ENCODE assay signal across 1 cellular context in the genomic region with DNA sequence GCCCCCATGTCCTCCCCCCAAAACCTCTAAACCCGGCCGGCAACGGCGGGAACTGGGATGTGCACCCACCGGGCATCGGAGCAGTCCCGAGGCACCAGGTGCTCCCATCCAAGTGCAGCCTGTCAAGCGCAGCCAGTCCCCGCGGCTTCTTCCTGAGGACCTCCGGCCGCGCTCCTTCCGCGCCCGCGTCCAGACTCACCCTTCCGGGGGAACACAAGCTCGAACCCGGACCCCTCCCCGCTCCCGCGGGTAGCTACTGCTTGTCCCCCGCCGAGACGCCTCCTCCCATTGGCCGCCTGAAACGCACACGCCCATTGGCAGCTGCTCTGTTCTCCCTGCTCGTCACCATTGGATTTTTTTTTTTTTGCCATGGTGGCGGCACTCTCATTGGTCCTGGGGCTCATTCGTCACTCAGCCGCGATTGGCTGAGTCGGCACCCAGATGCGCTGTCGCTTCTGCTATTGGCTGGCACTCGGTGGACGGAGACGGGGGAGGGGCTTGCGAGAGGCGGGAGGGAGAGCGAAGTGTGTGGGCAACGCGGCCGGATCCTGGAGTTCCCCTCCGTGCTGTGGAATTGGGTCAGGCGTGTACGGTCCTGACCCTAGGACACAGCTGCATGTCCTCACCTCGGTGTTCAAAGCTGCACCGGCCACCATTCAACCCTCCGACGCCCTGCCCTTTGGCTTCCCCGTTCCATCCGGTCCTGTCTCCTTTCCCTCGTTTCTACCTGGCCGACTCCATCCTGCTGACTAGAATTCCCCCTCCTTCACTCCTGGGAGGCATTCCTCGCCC.
TF ChIP-seq lines count a peak whose summit lies in the region.

Gene TYK2, minus strand, starts transcription at position 262 of the 792 bp plus-strand sequence. CDS start 2,166 bp downstream, outside the sequence.

TF ChIP-seq in K562, 482 proteins besides CTCF, POLR2A, EP300 and RAD21 (continued from another document and continues in another):
- TF ChIP-seq ESRRB (CRISPR knock-in tag; IDR thresholded peaks at IDR 0.05; ENCODE audit: borderline replicate concordance) = no peak
- TF ChIP-seq ETV6 (IDR thresholded peaks at IDR 0.05; ENCODE audit: borderline replicate concordance in 1 of 2, low read depth in 2 of 2, low read length in 1 of 2) = no peak
- TF ChIP-seq ETV6 (CRISPR knock-in tag; IDR thresholded peaks at IDR 0.05; ENCODE audit: borderline replicate concordance) = no peak
- TF ChIP-seq ZNF253 (CRISPR knock-in tag; conservative IDR thresholded peaks at IDR 0.05) = no peak
- no peak for TF ChIP-seq DLX4 (CRISPR knock-in tag; IDR thresholded peaks at IDR 0.05)
- TF ChIP-seq MCM7 (IDR thresholded peaks at IDR 0.05) = no peak
- TF ChIP-seq NCOA6 (IDR thresholded peaks at IDR 0.05) = no peak
- peak; percentile 71 for TF ChIP-seq TAF1 (IDR thresholded peaks at IDR 0.05; ENCODE audit: control insufficient read depth, extremely low read depth, insufficient read depth, low read length, severe bottlenecking)
- no peak for TF ChIP-seq HEY1 (CRISPR knock-in tag; IDR thresholded peaks at IDR 0.05; ENCODE audit: borderline replicate concordance)
- TF ChIP-seq E4F1 (CRISPR knock-in tag; IDR thresholded peaks at IDR 0.05; ENCODE audit: borderline replicate concordance) = no peak
- TF ChIP-seq, protein P1, sequence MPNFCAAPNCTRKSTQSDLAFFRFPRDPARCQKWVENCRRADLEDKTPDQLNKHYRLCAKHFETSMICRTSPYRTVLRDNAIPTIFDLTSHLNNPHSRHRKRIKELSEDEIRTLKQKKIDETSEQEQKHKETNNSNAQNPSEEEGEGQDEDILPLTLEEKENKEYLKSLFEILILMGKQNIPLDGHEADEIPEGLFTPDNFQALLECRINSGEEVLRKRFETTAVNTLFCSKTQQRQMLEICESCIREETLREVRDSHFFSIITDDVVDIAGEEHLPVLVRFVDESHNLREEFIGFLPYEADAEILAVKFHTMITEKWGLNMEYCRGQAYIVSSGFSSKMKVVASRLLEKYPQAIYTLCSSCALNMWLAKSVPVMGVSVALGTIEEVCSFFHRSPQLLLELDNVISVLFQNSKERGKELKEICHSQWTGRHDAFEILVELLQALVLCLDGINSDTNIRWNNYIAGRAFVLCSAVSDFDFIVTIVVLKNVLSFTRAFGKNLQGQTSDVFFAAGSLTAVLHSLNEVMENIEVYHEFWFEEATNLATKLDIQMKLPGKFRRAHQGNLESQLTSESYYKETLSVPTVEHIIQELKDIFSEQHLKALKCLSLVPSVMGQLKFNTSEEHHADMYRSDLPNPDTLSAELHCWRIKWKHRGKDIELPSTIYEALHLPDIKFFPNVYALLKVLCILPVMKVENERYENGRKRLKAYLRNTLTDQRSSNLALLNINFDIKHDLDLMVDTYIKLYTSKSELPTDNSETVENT (CRISPR knock-in tag; IDR thresholded peaks at IDR 0.05) = peak; percentile 83; the same call in 1 of the 2 replicates
- no peak; the same call in 1 of the 2 replicates for TF ChIP-seq TOE1 (IDR thresholded peaks at IDR 0.05; ENCODE audit: borderline replicate concordance)
- no peak for TF ChIP-seq TOE1 (CRISPR knock-in tag; IDR thresholded peaks at IDR 0.05; ENCODE audit: borderline replicate concordance, low read depth)
- no peak for TF ChIP-seq ZNF212 (CRISPR knock-in tag; IDR thresholded peaks at IDR 0.05)
- TF ChIP-seq, protein P2, sequence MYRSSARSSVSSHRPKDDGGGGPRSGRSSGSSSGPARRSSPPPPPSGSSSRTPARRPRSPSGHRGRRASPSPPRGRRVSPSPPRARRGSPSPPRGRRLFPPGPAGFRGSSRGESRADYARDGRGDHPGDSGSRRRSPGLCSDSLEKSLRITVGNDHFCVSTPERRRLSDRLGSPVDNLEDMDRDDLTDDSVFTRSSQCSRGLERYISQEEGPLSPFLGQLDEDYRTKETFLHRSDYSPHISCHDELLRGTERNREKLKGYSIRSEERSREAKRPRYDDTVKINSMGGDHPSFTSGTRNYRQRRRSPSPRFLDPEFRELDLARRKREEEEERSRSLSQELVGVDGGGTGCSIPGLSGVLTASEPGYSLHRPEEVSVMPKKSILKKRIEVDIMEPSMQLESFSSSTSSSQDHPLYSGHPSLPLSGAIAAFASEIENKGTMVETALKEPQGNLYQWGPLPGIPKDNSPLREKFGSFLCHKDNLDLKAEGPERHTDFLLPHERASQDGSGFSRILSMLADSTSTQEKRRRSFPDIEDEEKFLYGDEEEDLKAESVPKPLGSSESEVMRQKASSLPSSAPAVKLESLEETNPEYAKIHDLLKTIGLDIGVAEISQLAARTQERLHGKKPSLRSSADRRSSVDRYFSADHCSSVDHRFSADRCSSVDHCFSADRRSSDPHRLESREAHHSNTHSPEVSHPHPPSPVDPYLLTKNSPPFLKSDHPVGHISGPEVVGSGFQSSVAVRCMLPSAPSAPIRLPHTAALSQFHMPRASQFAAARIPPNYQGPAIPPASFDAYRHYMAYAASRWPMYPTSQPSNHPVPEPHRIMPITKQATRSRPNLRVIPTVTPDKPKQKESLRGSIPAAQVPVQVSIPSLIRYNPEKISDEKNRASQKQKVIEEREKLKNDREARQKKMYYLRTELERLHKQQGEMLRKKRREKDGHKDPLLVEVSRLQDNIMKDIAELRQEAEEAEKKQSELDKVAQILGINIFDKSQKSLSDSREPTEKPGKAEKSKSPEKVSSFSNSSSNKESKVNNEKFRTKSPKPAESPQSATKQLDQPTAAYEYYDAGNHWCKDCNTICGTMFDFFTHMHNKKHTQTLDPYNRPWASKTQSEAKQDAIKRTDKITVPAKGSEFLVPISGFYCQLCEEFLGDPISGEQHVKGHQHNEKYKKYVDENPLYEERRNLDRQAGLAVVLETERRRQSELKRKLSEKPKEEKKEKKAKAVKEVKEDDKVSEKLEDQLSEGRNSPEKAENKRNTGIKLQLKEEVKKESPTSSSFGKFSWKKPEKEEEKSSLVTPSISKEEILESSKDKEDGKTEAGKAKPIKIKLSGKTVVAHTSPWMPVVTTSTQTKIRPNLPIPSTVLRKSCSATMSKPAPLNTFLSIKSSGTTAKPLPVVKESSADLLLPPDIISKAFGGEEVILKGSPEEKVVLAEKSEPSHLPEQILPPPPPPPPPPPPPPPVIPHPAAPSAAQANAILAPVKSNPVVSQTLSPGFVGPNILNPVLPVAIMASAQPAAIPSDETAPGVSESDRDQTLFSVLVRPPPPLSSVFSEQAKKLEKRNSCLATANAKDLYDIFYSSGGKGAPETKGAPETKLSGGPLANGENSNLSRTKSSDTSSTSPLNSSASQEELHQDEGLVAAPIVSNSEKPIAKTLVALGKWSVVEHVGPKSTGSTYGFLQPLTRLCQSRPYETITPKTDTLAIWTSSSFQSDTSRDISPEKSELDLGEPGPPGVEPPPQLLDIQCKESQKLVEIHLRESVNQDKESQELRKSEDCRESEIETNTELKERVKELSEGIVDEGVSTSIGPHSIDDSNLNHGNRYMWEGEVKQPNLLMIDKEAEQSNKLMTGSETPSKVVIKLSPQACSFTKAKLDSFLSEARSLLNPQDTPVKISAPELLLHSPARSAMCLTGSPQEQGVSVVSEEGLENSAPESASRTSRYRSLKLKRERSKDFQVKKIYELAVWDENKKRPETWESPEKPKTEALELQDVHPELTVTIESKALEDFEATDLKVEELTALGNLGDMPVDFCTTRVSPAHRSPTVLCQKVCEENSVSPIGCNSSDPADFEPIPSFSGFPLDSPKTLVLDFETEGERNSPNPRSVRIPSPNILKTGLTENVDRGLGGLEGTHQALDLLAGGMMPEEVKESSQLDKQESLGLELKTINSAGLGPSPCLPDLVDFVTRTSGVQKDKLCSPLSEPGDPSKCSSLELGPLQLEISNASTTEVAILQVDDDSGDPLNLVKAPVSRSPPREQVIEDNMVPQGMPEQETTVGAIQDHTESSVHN (IDR thresholded peaks at IDR 0.05; ENCODE audit: borderline replicate concordance in 1 of 2, low read depth in 1 of 2) = no peak
- TF ChIP-seq PPARD (CRISPR knock-in tag; IDR thresholded peaks at IDR 0.05) = no peak
- TF ChIP-seq ZNF263 (CRISPR knock-in tag; IDR thresholded peaks at IDR 0.05; ENCODE audit: borderline replicate concordance) = peak; percentile 36; the same call in 1 of the 2 replicates
- TF ChIP-seq RBM34 (IDR thresholded peaks at IDR 0.05; ENCODE audit: borderline replicate concordance, insufficient read depth, low read length) = no peak
- no peak for TF ChIP-seq ZNF146 (CRISPR knock-in tag; IDR thresholded peaks at IDR 0.05; ENCODE audit: unreplicated experiment)
- TF ChIP-seq ZNF184 (CRISPR knock-in tag; IDR thresholded peaks at IDR 0.05) = no peak
- TF ChIP-seq PTRF (tag; IDR thresholded peaks at IDR 0.05) = no peak
- TF ChIP-seq CCAR2 (IDR thresholded peaks at IDR 0.05; ENCODE audit: low read depth, low read length) = no peak
- TF ChIP-seq NRF1 (conservative IDR thresholded peaks at IDR 0.05 in 1 of 2, IDR thresholded peaks at IDR 0.05 in 1 of 2) = peak; percentile 68 to 76
- TF ChIP-seq PML (IDR thresholded peaks at IDR 0.05; ENCODE audit: low read length) = peak; percentile 65; the same call in 1 of the 2 replicates
- TF ChIP-seq SP1 (CRISPR knock-in tag; IDR thresholded peaks at IDR 0.05) = peak; percentile 87
- no peak for TF ChIP-seq FOXJ3 (CRISPR knock-in tag; IDR thresholded peaks at IDR 0.05)
- no peak for TF ChIP-seq CHAMP1 (IDR thresholded peaks at IDR 0.05)
- no peak for TF ChIP-seq SRSF9 (IDR thresholded peaks at IDR 0.05; ENCODE audit: borderline replicate concordance, low read depth, low read length)
- TF ChIP-seq MECOM (CRISPR knock-in tag; IDR thresholded peaks at IDR 0.05) = no peak
- TF ChIP-seq TBL1XR1 (IDR thresholded peaks at IDR 0.05; ENCODE audit: low read length in 2 of 2) = 0 out of 4 replicates have a peak, but pooled peaks of 1 of the 2 experiments have one; percentile 38
- TF ChIP-seq FOXP1 (CRISPR knock-in tag; IDR thresholded peaks at IDR 0.05) = peak; percentile 54; the same call in 1 of the 2 replicates
- no peak for TF ChIP-seq MAFG (tag; conservative IDR thresholded peaks at IDR 0.05)
- TF ChIP-seq ZNF232 (CRISPR knock-in tag; IDR thresholded peaks at IDR 0.05) = no peak
- no peak for TF ChIP-seq GTF2F1 (IDR thresholded peaks at IDR 0.05; ENCODE audit: low read depth, low read length)
- no peak for TF ChIP-seq U2AF2 (optimal IDR thresholded peaks at IDR 0.05; ENCODE audit: low read depth, low read length)
- TF ChIP-seq SFPQ (IDR thresholded peaks at IDR 0.05; ENCODE audit: low read depth, low read length) = no peak
- TF ChIP-seq ZNF79 (CRISPR knock-in tag; IDR thresholded peaks at IDR 0.05; ENCODE audit: low read depth) = no peak
- TF ChIP-seq ZNF785 (CRISPR knock-in tag; IDR thresholded peaks at IDR 0.05) = no peak
- TF ChIP-seq CC2D1A (IDR thresholded peaks at IDR 0.05) = no peak; the same call in 1 of the 2 replicates
- peak; percentile 80; the same call in 1 of the 2 replicates for TF ChIP-seq MTA3 (IDR thresholded peaks at IDR 0.05; ENCODE audit: borderline replicate concordance)
- no peak for TF ChIP-seq THAP7 (CRISPR knock-in tag; IDR thresholded peaks at IDR 0.05)
- no peak for TF ChIP-seq KLF13 (tag; IDR thresholded peaks at IDR 0.05; ENCODE audit: borderline replicate concordance, low read depth)
